ENCODE assay signal across 1 cellular context in genomic region chr14:101571004-101571403, GRCh38.
A peak's percentile ranks its signal among the peaks of the same experiment; 100 is the strongest.
TF ChIP-seq lines count a peak whose summit lies in the region.

No MANE protein-coding gene starts in this region.

TF ChIP-seq in HepG2, 621 proteins besides CTCF, POLR2A, EP300 and RAD21:
- TF ChIP-seq CENPBD1 (CRISPR knock-in tag; IDR thresholded peaks at IDR 0.05; ENCODE audit: borderline replicate concordance, low read depth) (no peak), MNT (IDR thresholded peaks at IDR 0.05) (peak; percentile 96)
